Comparison of ENCODE assay signal across 17 cellular contexts in genomic region chr5:148379340-148379739, GRCh38. TPM values are rescaled to one million over a fixed set of nuclear protein-coding genes. Genes with fewer than 3 reads are reported as not detected.
DNase-seq lines count a peak whose midpoint lies in the region; ATAC-seq and TF ChIP-seq lines count a peak whose summit lies in the region.
"Had no signal": no experiment of that assay in that cellular context is flagged by ENCODE, and none has a peak within 500 bp of the region (broad histone marks: within the 10 kb centered on the region; RNA-seq: fewer than 3 reads in every experiment).

No MANE protein-coding gene starts in this region.

- H3K36me3 Mint-ChIP-seq in T-helper 2 cell treated with Interferon-gamma antibody and Interleukin-4, amounts not matched to agents 5 μg/mL and 100 μg/mL, for 36 hours (ENCODE audit: low read depth) = peaks cover 12% of the 10 kb centered on the region
- peaks cover 6% of the 10 kb centered on the region for H3K36me3 Mint-ChIP-seq in T-helper 17 cell (ENCODE audit: low read depth)

- no peaks in the 10 kb centered on the region for H3K27me3 ChIP-seq in upper lobe of right lung
- H3K27me3 ChIP-seq: BLaER1 had no signal

- H3K9me3 ChIP-seq in T-helper 17 cell (ENCODE audit: control insufficient read depth, low read length, poor library complexity, severe bottlenecking) = no peaks in the 10 kb centered on the region
- H3K9me3 ChIP-seq in upper lobe of right lung = no peaks in the 10 kb centered on the region
- H3K9me3 ChIP-seq: Caco-2 had no signal

- H3K27ac ChIP-seq in upper lobe of right lung = peak overlapping the region; percentile 4
- H3K27ac ChIP-seq: BLaER1, HL-60 had no signal

- H3K27ac Mint-ChIP-seq in T-helper 2 cell treated with Interferon-gamma antibody and Interleukin-4, amounts not matched to agents 5 μg/mL and 100 μg/mL, for 36 hours = no peak overlapping the region
- peak overlapping the region; percentile 47 for H3K27ac Mint-ChIP-seq in T-helper 17 cell

- no peak for DNase-seq in T-helper 2 cell treated with Interferon-gamma antibody and Interleukin-4, amounts not matched to agents 5 μg/mL and 100 μg/mL, for 36 hours (ENCODE audit: low spot score)
- DNase-seq in T-helper 2 cell = no peak
- no peak for DNase-seq in T-helper 17 cell
- DNase-seq in lung microvascular endothelial cell (ENCODE audit: low read depth in 2 of 2) = peak; percentile 23 to 67
- no peak for DNase-seq in upper lobe of right lung
- no peak for DNase-seq in NOMO-1 treated with dmso at 0.1 percent for 144 hours (lab: John Stamatoyannopoulos, UW; ENCODE audit: unreplicated experiment)
- DNase-seq: 8988T; AML-193; Caco-2; CD8-positive, alpha-beta memory T cell; DND-41; GDM1; HCEC 1CT had no signal

- H3K27me3 Mint-ChIP-seq in T-helper 2 cell treated with Interferon-gamma antibody and Interleukin-4, amounts not matched to agents 5 μg/mL and 100 μg/mL, for 36 hours (ENCODE audit: low read depth) = no peaks in the 10 kb centered on the region
- no peaks in the 10 kb centered on the region for H3K27me3 Mint-ChIP-seq in T-helper 17 cell
- H3K27me3 Mint-ChIP-seq: CD8-positive, alpha-beta memory T cell had no signal

- TF ChIP-seq CTCF in upper lobe of right lung (IDR thresholded peaks at IDR 0.05) = no peak

- no peaks in the 10 kb centered on the region for H3K36me3 ChIP-seq in upper lobe of right lung

- H3K4me3 Mint-ChIP-seq in T-helper 2 cell treated with Interferon-gamma antibody and Interleukin-4, amounts not matched to agents 5 μg/mL and 100 μg/mL, for 36 hours = peak overlapping the region; percentile 18
- no peak overlapping the region for H3K4me3 Mint-ChIP-seq in T-helper 17 cell
- H3K4me3 Mint-ChIP-seq: CD8-positive, alpha-beta memory T cell had no signal

- peaks cover 8% of the 10 kb centered on the region for H3K4me1 ChIP-seq in upper lobe of right lung
- H3K4me1 ChIP-seq: Caco-2 had no signal

- H3K9me3 Mint-ChIP-seq in T-helper 2 cell treated with Interferon-gamma antibody and Interleukin-4, amounts not matched to agents 5 μg/mL and 100 μg/mL, for 36 hours = peaks cover 16% of the 10 kb centered on the region

- H3K4me3 ChIP-seq in upper lobe of right lung = no peak overlapping the region
- H3K4me3 ChIP-seq: BLaER1 had no signal

- intact Hi-C loops in upper lobe of right lung (cut with DNase I) = no loop called here

- ATAC-seq in T-helper 17 cell = no peak
- no peak for ATAC-seq in upper lobe of right lung
- no peak for ATAC-seq in GM21390 (IDR thresholded peaks at IDR 0.05; ENCODE audit: unreplicated experiment)

- H3K4me1 Mint-ChIP-seq in T-helper 2 cell treated with Interferon-gamma antibody and Interleukin-4, amounts not matched to agents 5 μg/mL and 100 μg/mL, for 36 hours (ENCODE audit: low read depth) = peaks cover 21% of the 10 kb centered on the region
- peaks cover 27% of the 10 kb centered on the region for H3K4me1 Mint-ChIP-seq in T-helper 17 cell

RNA-seq across cellular contexts. Expression of gene FBXO38, which starts 4.4 kb away (rescaled TPM):
- total RNA-seq in T-helper 17 cell (10 to 100 TPM; 51.2 to 51.7 TPM), lung microvascular endothelial cell (33.1 and 55.2 TPM in 2 replicates), upper lobe of right lung (67.1 TPM)

RNA-seq across cellular contexts. Expression of gene SPINK9, which starts 44.0 kb away (rescaled TPM):
- not detected for total RNA-seq in T-helper 17 cell
- not detected in 2 replicates for total RNA-seq in lung microvascular endothelial cell
- not detected for total RNA-seq in upper lobe of right lung
- total RNA-seq: Caco-2; CD8-positive, alpha-beta memory T cell; H4 had no signal

Comparison
In these comparisons a context has a peak if more than half of its experiments do, and no peak if none do; other contexts are left out.
1. DNase-seq: peak in lung microvascular endothelial cell (2 of 2); none in T-helper 2 cell treated with Interferon-gamma antibody and Interleukin-4, amounts not matched to agents 5 μg/mL and 100 μg/mL, for 36 hours (single experiment), T-helper 2 cell (0 of 5), T-helper 17 cell (0 of 3), upper lobe of right lung (single experiment) and NOMO-1 treated with dmso at 0.1 percent for 144 hours (single experiment).